ENCODE assay signal across 33 cellular contexts in genomic region chr3:126372413-126373145, GRCh38. TPM values are rescaled to one million over a fixed set of nuclear protein-coding genes. Genes with fewer than 3 reads are reported as not detected.
DNase-seq lines count a peak whose midpoint lies in the region; ATAC-seq, FAIRE-seq and TF ChIP-seq lines count a peak whose summit lies in the region.
"Had no signal": no experiment of that assay in that cellular context is flagged by ENCODE, and none has a peak within 500 bp of the region (broad histone marks: within the 10 kb centered on the region; RNA-seq: fewer than 3 reads in every experiment).

No MANE protein-coding gene starts in this region.

- TF ChIP-seq CTCF in ovary (IDR thresholded peaks at IDR 0.05) = no peak

- no peak for FAIRE-seq in frontal cortex (lab: Jason Lieb, UNC)
- FAIRE-seq: endothelial cell of umbilical vein, G401.6, GM19239, small intestine had no signal

- intact Hi-C loops in left ventricle myocardium superior (cut with micrococcal nuclease) (no loop called here), cardiac septum (cut with DNase I) (no loop called here), ovary (cut with DNase I) (no loop called here)

- H3K9me3 ChIP-seq in ovary = no peaks in the 10 kb centered on the region
- H3K9me3 ChIP-seq: BLaER1, tibial nerve had no signal

- TF ChIP-seq POLR2A in ovary (IDR thresholded peaks at IDR 0.05) (no peak), erythroblast (IDR thresholded peaks at IDR 0.05; ENCODE audit: low read length) (no peak)

- ATAC-seq in left ventricle myocardium superior (peak; percentile 53), esophagus mucosa (peak; percentile 13)
- ATAC-seq: activated CD4-positive, alpha-beta T cell treated with anti-CD3 and anti-CD28 coated beads for 36 hours; activated naive CD8-positive, alpha-beta T cell treated with anti-CD3 and anti-CD28 coated beads, Interleukin-2, amount 50 U/mL, for 24 hours; SK-N-SH treated with all-trans-retinoic acid at 6 μM for 48 hours; T-helper 17 cell had no signal

- H3K4me3 ChIP-seq in ovary = no peak overlapping the region
- H3K4me3 ChIP-seq: BLaER1, tibial nerve had no signal

- DNase-seq in left ventricle myocardium superior = no peak
- no peak for DNase-seq in cardiac septum (ENCODE audit: low spot score)
- peak in 4 of 5 donors; percentile 13 to 35 (median 16) for DNase-seq in ovary
- DNase-seq in frontal cortex (ENCODE audit: low spot score in 2 of 2) = no peak
- no peak for DNase-seq in erythroblast (lab: John Stamatoyannopoulos, UW)
- DNase-seq in HuH-7.5 (ENCODE audit: low spot score) = no peak
- no peak for DNase-seq in HT-29 (ENCODE audit: low spot score)
- DNase-seq: ACHN; activated CD4-positive, alpha-beta T cell treated with anti-CD3 and anti-CD28 coated beads for 36 hours; activated gamma-delta T cell treated with Interleukin-2 at 50 U/mL for 16 hours; activated naive CD8-positive, alpha-beta T cell treated with anti-CD3 and anti-CD28 coated beads, Interleukin-2, amount 50 U/mL, for 24 hours; activated T-cell treated with anti-CD3 and anti-CD28 coated beads, Interleukin-2, amount 50 U/mL, for 1 hour; cerebellar nuclear complex; COR-L47; glutamatergic neuron; H9; islet precursor cell; KG1; mammary epithelial cell; NCI-H1417; NCI-H2029 treated with DMSO at 0.1 percent for 48 hours; NCI-H446; small intestine; stimulated activated CD4-positive, alpha-beta T cell treated with anti-CD3 and anti-CD28 coated beads, Interleukin-1b, Interleukin-23, amount 100 ng/mL, for 48 hours; T-helper 17 cell had no signal

- no peaks in the 10 kb centered on the region for H3K27me3 ChIP-seq in ovary
- H3K27me3 ChIP-seq: BLaER1, tibial nerve had no signal

- WGBS in ovary, 3 donors = 85 to 88% (median 87%) methylated on average over 12 of the region's 12 CpGs

- H3K4me1 ChIP-seq in ovary (ENCODE audit: insufficient read depth) = peaks cover 5% of the 10 kb centered on the region

- H3K36me3 ChIP-seq in ovary = no peaks in the 10 kb centered on the region
- H3K36me3 ChIP-seq: BLaER1, tibial nerve had no signal

- no peak overlapping the region for H3K27ac ChIP-seq in ovary
- H3K27ac ChIP-seq: BLaER1 had no signal

- TF ChIP-seq EP300 in ovary (IDR thresholded peaks at IDR 0.05) = no peak

RNA-seq across cellular contexts. Expression of gene KLF15, which starts 15.4 kb away (rescaled TPM):
- total RNA-seq in left ventricle myocardium superior = 28.5 TPM
- total RNA-seq in cardiac septum = 11.5 TPM
- total RNA-seq in esophagus mucosa = 0.60 TPM
- total RNA-seq in ovary = 10 to 100 TPM; 23.2 to 83.3 (median 40.0) TPM
- polyA plus RNA-seq in ovary = 10 to 100 TPM; 13.4 to 61.4 TPM
- total RNA-seq in frontal cortex = 2.0 TPM
- 8.2 and 12.8 TPM in 2 replicates for total RNA-seq in HT-29 (2014; rRNA removed; shearing (Covaris generic))

RNA-seq across cellular contexts. Expression of gene CFAP100, which starts 22.1 kb away (rescaled TPM):
- total RNA-seq in left ventricle myocardium superior = not detected
- not detected for total RNA-seq in cardiac septum
- total RNA-seq in esophagus mucosa = not detected
- total RNA-seq in ovary = 10 to 100 TPM in 1 of 7 donors, 1 to 10 TPM in 4, not detected in 2; 1.5 to 21.3 (median 1.7) TPM
- under 1 TPM in 1 of 2 donors, not detected in 1; 0.06 TPM for polyA plus RNA-seq in ovary
- 3.7 TPM for total RNA-seq in frontal cortex
- total RNA-seq in HT-29 (2014; rRNA removed; shearing (Covaris generic)) = 0.64 and 2.3 TPM in 2 replicates
- total RNA-seq: activated CD4-positive, alpha-beta T cell treated with anti-CD3 and anti-CD28 coated beads for 36 hours; endothelial cell of umbilical vein; mammary epithelial cell; OCI-LY7; T-helper 17 cell had no signal
- polyA plus RNA-seq: endothelial cell of umbilical vein, mammary epithelial cell, small intestine had no signal

Comparison
In these comparisons a context has a peak if more than half of its experiments do, and no peak if none do; other contexts are left out.
1. DNase-seq: peak in ovary (4 of 5); none in left ventricle myocardium superior (single experiment), cardiac septum (single experiment), frontal cortex (0 of 2), erythroblast (0 of 2), HuH-7.5 (single experiment) and HT-29 (single experiment).